ENCODE assay signal across 21 cellular contexts in genomic region chr4:110062166-110062565, GRCh38.
DNase-seq lines count a peak whose midpoint lies in the region; ATAC-seq, FAIRE-seq and TF ChIP-seq lines count a peak whose summit lies in the region.
"Had no signal": no experiment of that assay in that cellular context is flagged by ENCODE, and none has a peak within 500 bp of the region (broad histone marks: within the 10 kb centered on the region; RNA-seq: fewer than 3 reads in every experiment).

No MANE protein-coding gene starts in this region.

- intact Hi-C loops in pancreas (cut with DNase I) = no loop called here

- H3K27ac ChIP-seq in temporal lobe (ENCODE audit: low read depth, low read length) (peak overlapping the region; percentile 80), pancreas (no peak overlapping the region)
- H3K27ac ChIP-seq: BLaER1 had no signal

- FAIRE-seq in pancreas (lab: Jason Lieb, UNC) = no peak
- FAIRE-seq: HTR-8/SVneo had no signal

- ATAC-seq in activated T-cell treated with anti-CD3 and anti-CD28 coated beads, Interleukin-2, amount 50 U/mL, for 72 hours (replicated peaks in 1 of 2) = no peak
- no peak for ATAC-seq in pancreas
- ATAC-seq in HG03565 (IDR thresholded peaks at IDR 0.05; ENCODE audit: unreplicated experiment) = no peak

- H3K27me3 ChIP-seq in pancreas = no peaks in the 10 kb centered on the region
- H3K27me3 ChIP-seq: BLaER1 had no signal

- H3K36me3 ChIP-seq in pancreas = no peaks in the 10 kb centered on the region

- 94% methylated on average over 5 of the region's 5 CpGs for WGBS in pancreas, 2 donors

- no peaks in the 10 kb centered on the region for H3K9me3 ChIP-seq in pancreas
- H3K9me3 ChIP-seq: BLaER1 had no signal

- H3K9me3 Mint-ChIP-seq in activated T-cell treated with anti-CD3 and anti-CD28 coated beads, Interleukin-2, amount 50 U/mL, for 24 hours = no peaks in the 10 kb centered on the region
- no peaks in the 10 kb centered on the region for H3K9me3 Mint-ChIP-seq in activated T-cell treated with anti-CD3 and anti-CD28 coated beads, Interleukin-2, amount 50 U/mL, for 72 hours
- H3K9me3 Mint-ChIP-seq: IgD-negative memory B cell had no signal

- H3K27me3 Mint-ChIP-seq in activated T-cell treated with anti-CD3 and anti-CD28 coated beads, Interleukin-2, amount 50 U/mL, for 24 hours = no peaks in the 10 kb centered on the region
- H3K27me3 Mint-ChIP-seq in activated T-cell treated with anti-CD3 and anti-CD28 coated beads, Interleukin-2, amount 50 U/mL, for 72 hours (ENCODE audit: low read depth) = no peaks in the 10 kb centered on the region
- H3K27me3 Mint-ChIP-seq: IgD-negative memory B cell had no signal

- no peaks in the 10 kb centered on the region for H3K36me3 Mint-ChIP-seq in activated T-cell treated with anti-CD3 and anti-CD28 coated beads, Interleukin-2, amount 50 U/mL, for 24 hours (ENCODE audit: low read depth)
- H3K36me3 Mint-ChIP-seq in activated T-cell treated with anti-CD3 and anti-CD28 coated beads, Interleukin-2, amount 50 U/mL, for 72 hours (ENCODE audit: insufficient read depth in 2 of 2) = no peaks in the 10 kb centered on the region
- H3K36me3 Mint-ChIP-seq: IgD-negative memory B cell had no signal

- peaks cover 32% of the 10 kb centered on the region for H3K4me1 Mint-ChIP-seq in activated T-cell treated with anti-CD3 and anti-CD28 coated beads, Interleukin-2, amount 50 U/mL, for 24 hours (ENCODE audit: low read depth)
- H3K4me1 Mint-ChIP-seq in activated T-cell treated with anti-CD3 and anti-CD28 coated beads, Interleukin-2, amount 50 U/mL, for 72 hours (ENCODE audit: low read depth) = peaks cover 28% of the 10 kb centered on the region

- no peak overlapping the region for H3K4me3 Mint-ChIP-seq in activated T-cell treated with anti-CD3 and anti-CD28 coated beads, Interleukin-2, amount 50 U/mL, for 24 hours
- H3K4me3 Mint-ChIP-seq in activated T-cell treated with anti-CD3 and anti-CD28 coated beads, Interleukin-2, amount 50 U/mL, for 72 hours = no peak overlapping the region
- H3K4me3 Mint-ChIP-seq: IgD-negative memory B cell had no signal

- peak overlapping the region; percentile 14 for H3K27ac Mint-ChIP-seq in activated T-cell treated with anti-CD3 and anti-CD28 coated beads, Interleukin-2, amount 50 U/mL, for 24 hours
- no peak overlapping the region for H3K27ac Mint-ChIP-seq in activated T-cell treated with anti-CD3 and anti-CD28 coated beads, Interleukin-2, amount 50 U/mL, for 72 hours
- H3K27ac Mint-ChIP-seq: IgD-negative memory B cell had no signal

- H3K4me1 ChIP-seq in pancreas = no peaks in the 10 kb centered on the region

- no peak for TF ChIP-seq CTCF in pancreas (IDR thresholded peaks at IDR 0.05)

- no peak overlapping the region for H3K4me3 ChIP-seq in pancreas
- H3K4me3 ChIP-seq: BLaER1 had no signal

- no peak for DNase-seq in activated T-cell treated with anti-CD3 and anti-CD28 coated beads, Interleukin-2, amount 50 U/mL, for 24 hours
- DNase-seq in activated T-cell treated with anti-CD3 and anti-CD28 coated beads, Interleukin-2, amount 50 U/mL, for 72 hours = no peak
- DNase-seq in hypothalamus (lab: John Stamatoyannopoulos, UW) = peak in 40 of 51 donors; percentile 6 to 84 (median 52)
- DNase-seq in nucleus accumbens (lab: John Stamatoyannopoulos, UW) = peak in 52 of 56 donors; percentile 1 to 85 (median 66)
- no peak for DNase-seq in NOMO-1 (lab: John Stamatoyannopoulos, UW; ENCODE audit: unreplicated experiment in 2 of 2)
- no peak for DNase-seq in pancreas
- DNase-seq: 8988T, DMS79 treated with DMSO at 0.1 percent for 48 hours, HCEC 1CT, Kasumi-1, MM.1S, NCI-H1092 treated with DMSO at 0.1 percent for 48 hours, NCI-H1694, NCI-H446, NCI-H69, RPMI8226 had no signal

Comparison
In these comparisons a context has a peak if more than half of its experiments do, and no peak if none do; other contexts are left out.
1. DNase-seq: peak in hypothalamus (40 of 51) and nucleus accumbens (52 of 56); none in activated T-cell treated with anti-CD3 and anti-CD28 coated beads, Interleukin-2, amount 50 U/mL, for 24 hours (single experiment), activated T-cell treated with anti-CD3 and anti-CD28 coated beads, Interleukin-2, amount 50 U/mL, for 72 hours (0 of 2), NOMO-1 (0 of 2) and pancreas (0 of 6).